ENCODE assay signal across 8 cellular contexts in the genomic region with DNA sequence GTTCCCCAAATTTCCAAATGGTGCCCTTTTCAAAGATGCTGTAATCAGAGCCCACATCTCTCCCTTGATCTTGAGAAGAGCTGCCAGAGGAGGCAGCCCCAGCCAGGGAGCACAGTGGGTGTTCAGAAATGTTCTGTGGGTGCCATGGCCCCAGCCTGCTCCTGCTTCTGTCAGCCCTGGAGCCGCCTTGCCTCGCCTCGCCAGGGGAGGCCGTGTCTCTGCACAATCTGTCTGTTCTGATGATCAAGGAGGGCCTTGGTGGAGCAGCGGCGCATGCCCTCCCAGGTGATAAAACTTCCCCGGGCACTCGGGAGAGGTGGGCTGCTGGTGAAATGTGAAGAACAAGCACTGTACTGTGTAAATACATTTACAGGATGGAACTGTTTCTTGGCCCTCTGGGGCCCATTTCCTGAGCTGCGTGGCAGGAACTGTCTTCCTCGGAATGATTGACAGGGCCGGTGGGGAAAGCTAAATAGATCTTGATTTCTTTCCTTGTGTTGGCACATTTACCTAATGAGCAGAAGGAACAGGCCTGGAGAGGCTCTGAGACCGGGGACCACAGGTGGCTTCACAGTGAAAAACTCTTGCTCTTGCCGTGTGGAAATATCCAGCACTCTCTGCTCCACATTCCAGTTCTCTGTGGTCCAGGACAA.
"Had no signal": no experiment of that assay in that cellular context is flagged by ENCODE, and none has a peak within 500 bp of the region (broad histone marks: within the 10 kb centered on the region; RNA-seq: fewer than 3 reads in every experiment).

No MANE protein-coding gene starts in this region.

- DNase-seq: IMR-90, KBM-7 had no signal

- ATAC-seq: GM23338, HCT116 had no signal

- H3K4me2 ChIP-seq: GM23338 had no signal

- H2AFZ ChIP-seq: GM23338 had no signal

- H3K4me3 ChIP-seq: GM23338, HAP-1 had no signal

- H3K27ac Mint-ChIP-seq: GM23338 had no signal

- H3K9me3 ChIP-seq: HAP-1 had no signal

- H3K4me3 Mint-ChIP-seq: GM23338 had no signal

- H3K36me3 ChIP-seq: HAP-1 had no signal

- H3K4me1 ChIP-seq: HAP-1 had no signal

- FAIRE-seq: H1, H54, HTR-8/SVneo had no signal

- H3K9me3 Mint-ChIP-seq: GM23338 had no signal
